In genomic region chr15:57245130-57245529, GRCh38 we compare ENCODE assay signal across 14 cellular contexts.
A peak's percentile ranks its signal among the peaks of the same experiment; 100 is the strongest.
DNase-seq lines count a peak whose midpoint lies in the region; ATAC-seq, FAIRE-seq and TF ChIP-seq lines count a peak whose summit lies in the region.
"Had no signal": no experiment of that assay in that cellular context is flagged by ENCODE, and none has a peak within 500 bp of the region (broad histone marks: within the 10 kb centered on the region; RNA-seq: fewer than 3 reads in every experiment).

No MANE protein-coding gene starts in this region.

- peak; percentile 55 for ATAC-seq in Right ventricle myocardium superior (ENCODE audit: poor library complexity)
- no peak for ATAC-seq in pancreas
- ATAC-seq in HG02852 (IDR thresholded peaks at IDR 0.05; ENCODE audit: unreplicated experiment), result no peak
- ATAC-seq: stimulated activated memory B cell treated with anti-CD40 and anti-IgM and Interleukin-4, amounts not matched to agents 10 μg/mL and 1 μg/mL and 100 μg/mL, for 72 hours had no signal

- no peaks in the 10 kb centered on the region for H3K9me3 ChIP-seq in right atrium auricular region
- H3K9me3 ChIP-seq in left ventricle myocardium inferior (replicated peaks), result no peaks in the 10 kb centered on the region
- no peaks in the 10 kb centered on the region for H3K9me3 ChIP-seq in pancreas

- H3K27ac Mint-ChIP-seq in type B pancreatic cell, result peak overlapping the region; percentile 35
- H3K27ac Mint-ChIP-seq: stimulated activated memory B cell treated with anti-CD40 and anti-IgM and Interleukin-4, amounts not matched to agents 10 μg/mL and 1 μg/mL and 100 μg/mL, for 72 hours had no signal

- H3K27ac ChIP-seq in right atrium auricular region (no peak overlapping the region), left ventricle myocardium inferior (replicated peaks) (peak overlapping the region; percentile 55), pancreas (no peak overlapping the region)

- H3K4me3 ChIP-seq in right atrium auricular region (no peak overlapping the region), left ventricle myocardium inferior (no peak overlapping the region), pancreas (no peak overlapping the region)

- 53 to 54% methylated on average over 3 of the region's 3 CpGs for WGBS in pancreas, 2 donors

- no peaks in the 10 kb centered on the region for H3K27me3 Mint-ChIP-seq in type B pancreatic cell
- H3K27me3 Mint-ChIP-seq: stimulated activated memory B cell treated with anti-CD40 and anti-IgM and Interleukin-4, amounts not matched to agents 10 μg/mL and 1 μg/mL and 100 μg/mL, for 72 hours had no signal

- intact Hi-C loops in Right ventricle myocardium superior (cut with DNase I) (no loop called here), left ventricle myocardium inferior (cut with micrococcal nuclease) (no loop called here), pancreas (cut with DNase I) (no loop called here)

- peaks cover 23% of the 10 kb centered on the region for H3K4me1 Mint-ChIP-seq in type B pancreatic cell (ENCODE audit: unreplicated experiment)
- H3K4me1 Mint-ChIP-seq: stimulated activated memory B cell treated with anti-CD40 and anti-IgM and Interleukin-4, amounts not matched to agents 10 μg/mL and 1 μg/mL and 100 μg/mL, for 72 hours had no signal

- H3K27me3 ChIP-seq in right atrium auricular region, result no peaks in the 10 kb centered on the region
- no peaks in the 10 kb centered on the region for H3K27me3 ChIP-seq in left ventricle myocardium inferior (ENCODE audit: low read depth)
- no peaks in the 10 kb centered on the region for H3K27me3 ChIP-seq in pancreas

- no peak for DNase-seq in Right ventricle myocardium superior
- no peak for DNase-seq in right atrium auricular region (ENCODE audit: low spot score)
- peak; percentile 24 for DNase-seq in RPMI7951 (ENCODE audit: low read depth)
- DNase-seq in left ventricle myocardium inferior, result no peak
- no peak for DNase-seq in type B pancreatic cell (ENCODE audit: extremely low spot score, unreplicated experiment)
- DNase-seq in pancreas, result no peak
- DNase-seq in NCI-H446 (lab: John Stamatoyannopoulos, UW), result no peak
- DNase-seq: activated CD4-positive, alpha-beta T cell treated with anti-CD3 and anti-CD28 coated beads for 48 hours; activated gamma-delta T cell treated with Interleukin-2 at 50 U/mL for 16 hours; Karpas-422; occipital lobe; SW 1271 had no signal

- H3K4me3 Mint-ChIP-seq in type B pancreatic cell, result no peak overlapping the region
- H3K4me3 Mint-ChIP-seq: stimulated activated memory B cell treated with anti-CD40 and anti-IgM and Interleukin-4, amounts not matched to agents 10 μg/mL and 1 μg/mL and 100 μg/mL, for 72 hours had no signal

- H3K36me3 ChIP-seq in right atrium auricular region (no peaks in the 10 kb centered on the region), left ventricle myocardium inferior (peaks cover 6% of the 10 kb centered on the region), pancreas (no peaks in the 10 kb centered on the region)

- H3K9me3 Mint-ChIP-seq in type B pancreatic cell, result no peaks in the 10 kb centered on the region
- H3K9me3 Mint-ChIP-seq: stimulated activated memory B cell treated with anti-CD40 and anti-IgM and Interleukin-4, amounts not matched to agents 10 μg/mL and 1 μg/mL and 100 μg/mL, for 72 hours had no signal

- peaks cover 47% of the 10 kb centered on the region for H3K36me3 Mint-ChIP-seq in type B pancreatic cell

- TF ChIP-seq CTCF in right atrium auricular region (IDR thresholded peaks at IDR 0.05), result no peak
- TF ChIP-seq CTCF in left ventricle myocardium inferior (IDR thresholded peaks at IDR 0.05; ENCODE audit: borderline replicate concordance), result no peak
- TF ChIP-seq CTCF in type B pancreatic cell (conservative IDR thresholded peaks at IDR 0.05), result no peak
- no peak for TF ChIP-seq CTCF in pancreas (IDR thresholded peaks at IDR 0.05)

- FAIRE-seq in pancreas (lab: Jason Lieb, UNC), result no peak

- H3K4me1 ChIP-seq in right atrium auricular region (peaks cover 0 to 5% of the 10 kb centered on the region in 2 donors), left ventricle myocardium inferior (peaks cover 16% of the 10 kb centered on the region), pancreas (no peaks in the 10 kb centered on the region)
